Comparison of ENCODE assay signal across 1 cellular context in genomic region chr4:140710784-140711622, GRCh38.
TF ChIP-seq lines count a peak whose summit lies in the region.

No MANE protein-coding gene starts in this region.

TF ChIP-seq in HepG2, 621 proteins besides CTCF, POLR2A, EP300 and RAD21 (continued from another document and continues in another):
- TF ChIP-seq ZNF407 (CRISPR knock-in tag; IDR thresholded peaks at IDR 0.05; ENCODE audit: not compliant biosample characterization) (no peak), KDM5B (CRISPR knock-in tag; IDR thresholded peaks at IDR 0.05; ENCODE audit: borderline replicate concordance) (no peak), ARNT (IDR thresholded peaks at IDR 0.05) (no peak), PRDM10 (CRISPR knock-in tag; IDR thresholded peaks at IDR 0.05; ENCODE audit: low read depth) (no peak), HBP1 (CRISPR knock-in tag; IDR thresholded peaks at IDR 0.05; ENCODE audit: low read depth) (no peak), NAIF1 (CRISPR knock-in tag; IDR thresholded peaks at IDR 0.05; ENCODE audit: borderline replicate concordance) (no peak), HOXA3 (CRISPR knock-in tag; IDR thresholded peaks at IDR 0.05) (0 out of 2 replicates have a peak, but pooled peaks have one; percentile 40), ZSCAN30 (CRISPR knock-in tag; IDR thresholded peaks at IDR 0.05) (no peak), ZNF687 (CRISPR knock-in tag; IDR thresholded peaks at IDR 0.05) (no peak), RARA (CRISPR knock-in tag; IDR thresholded peaks at IDR 0.05) (peak; percentile 69), TRAFD1 (CRISPR knock-in tag; IDR thresholded peaks at IDR 0.05; ENCODE audit: borderline replicate concordance) (no peak), HNF1B (CRISPR knock-in tag; IDR thresholded peaks at IDR 0.05) (no peak), ESRRA (CRISPR knock-in tag; IDR thresholded peaks at IDR 0.05; ENCODE audit: low read depth) (peak; percentile 98), HNF4A (CRISPR knock-in tag; IDR thresholded peaks at IDR 0.05) (peak; percentile 83), RBAK (CRISPR knock-in tag; IDR thresholded peaks at IDR 0.05) (no peak), PITX1 (CRISPR knock-in tag; IDR thresholded peaks at IDR 0.05) (no peak), ZNF577 (CRISPR knock-in tag; IDR thresholded peaks at IDR 0.05; ENCODE audit: borderline replicate concordance, low read depth) (no peak), YY1 (IDR thresholded peaks at IDR 0.05; ENCODE audit: insufficient read depth, insufficient replicate concordance, low read depth, low read length) (no peak), FOXA1 (IDR thresholded peaks at IDR 0.05) (no peak), FOXA1 (CRISPR knock-in tag; IDR thresholded peaks at IDR 0.05) (peak; percentile 31; the same call in 1 of the 2 replicates), ZNF800 (CRISPR knock-in tag; IDR thresholded peaks at IDR 0.05) (peak; percentile 60; the same call in 1 of the 2 replicates), HDAC2 (CRISPR knock-in tag; IDR thresholded peaks at IDR 0.05) (peak; percentile 64; the same call in 1 of the 2 replicates), SRSF4 (IDR thresholded peaks at IDR 0.05; ENCODE audit: low read depth, low read length, poor library complexity, severe bottlenecking) (no peak), ZNF614 (CRISPR knock-in tag; IDR thresholded peaks at IDR 0.05; ENCODE audit: borderline replicate concordance) (no peak), ZNF816 (CRISPR knock-in tag; IDR thresholded peaks at IDR 0.05; ENCODE audit: borderline replicate concordance) (0 out of 2 replicates have a peak, but pooled peaks have one; percentile 48), NFE2L1 (CRISPR knock-in tag; IDR thresholded peaks at IDR 0.05; ENCODE audit: borderline replicate concordance) (no peak), NR2F1 (CRISPR knock-in tag; IDR thresholded peaks at IDR 0.05) (peak; percentile 32 to 71; a peak in 3 of 4 replicates), ZFP62 (CRISPR knock-in tag; IDR thresholded peaks at IDR 0.05) (no peak), RFXANK (CRISPR knock-in tag; IDR thresholded peaks at IDR 0.05) (no peak), ZNF530 (CRISPR knock-in tag; IDR thresholded peaks at IDR 0.05; ENCODE audit: low read depth) (no peak), CBX5 (CRISPR knock-in tag; IDR thresholded peaks at IDR 0.05; ENCODE audit: borderline replicate concordance) (no peak)
